Comparison of ENCODE assay signal across 12 cellular contexts in the genomic region with DNA sequence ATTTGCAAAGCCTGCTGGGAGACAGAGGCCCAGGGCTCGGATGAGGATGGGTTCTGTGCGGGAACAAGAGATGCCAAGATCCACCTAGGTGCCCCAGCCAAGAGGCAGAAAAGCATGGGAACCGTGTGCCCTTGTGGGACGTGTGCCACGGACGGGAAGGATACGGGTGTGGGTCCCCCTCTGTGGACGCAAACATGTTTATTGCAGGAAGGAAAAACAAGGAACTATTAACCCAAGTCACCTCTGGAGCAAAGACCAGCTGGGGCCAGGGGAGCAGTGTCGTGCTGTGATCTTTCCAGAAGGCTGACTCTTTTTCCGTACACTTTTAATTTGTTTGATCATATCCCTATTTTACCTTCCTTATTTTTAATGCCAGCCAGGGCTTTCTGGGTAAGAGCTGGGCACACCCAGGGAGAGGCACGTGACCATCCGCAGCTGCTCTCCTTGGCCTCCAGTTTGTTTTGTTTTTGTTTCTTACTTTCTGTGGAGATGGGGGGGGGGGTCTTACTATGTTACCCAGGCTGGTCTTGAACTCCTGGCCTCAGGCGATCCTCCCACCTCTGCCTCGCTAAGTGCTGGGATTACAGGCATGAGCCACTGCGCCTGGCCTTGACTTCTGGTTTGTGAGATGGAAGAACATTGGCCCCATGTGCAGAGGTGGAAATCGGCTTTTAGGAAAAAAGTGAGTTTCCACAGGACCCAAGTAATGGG. TPM values are rescaled to one million over a fixed set of nuclear protein-coding genes. Genes with fewer than 3 reads are reported as not detected.
DNase-seq lines count a peak whose midpoint lies in the region; ATAC-seq and TF ChIP-seq lines count a peak whose summit lies in the region.
"Had no signal": no experiment of that assay in that cellular context is flagged by ENCODE, and none has a peak within 500 bp of the region (broad histone marks: within the 10 kb centered on the region; RNA-seq: fewer than 3 reads in every experiment).

No MANE protein-coding gene starts in this region.

- no TSS peak for BruUV-seq in OCI-LY7 (replicated peaks; lab: Mats Ljungman, UMichigan)

- POLR2A ChIA-PET in OCI-LY7 (lab: Charles Lee), result no interaction called here

- H2AFZ ChIP-seq in osteoblast (ENCODE audit: low read length) (no peak overlapping the region), OCI-LY7 (ENCODE audit: low read length) (no peak overlapping the region)

- no peak overlapping the region for H3K27ac Mint-ChIP-seq in activated T-cell treated with anti-CD3 and anti-CD28 coated beads, Interleukin-2, amount 50 U/mL, for 24 hours
- H3K27ac Mint-ChIP-seq: activated naive CD8-positive, alpha-beta T cell treated with anti-CD3 and anti-CD28 coated beads for 36 hours had no signal

- CTCF ChIA-PET in OCI-LY7 (lab: Charles Lee; ENCODE audit: unreplicated experiment), result no interaction called here

- ATAC-seq in heart left ventricle (no peak), left ventricle myocardium superior (no peak), GM19324 (IDR thresholded peaks at IDR 0.05; ENCODE audit: low FRiP score, unreplicated experiment) (no peak)
- ATAC-seq: SK-N-SH treated with all-trans-retinoic acid at 6 μM for 48 hours had no signal

- no peak overlapping the region for H3K4me3 ChIP-seq in heart left ventricle
- H3K4me3 ChIP-seq in right atrium auricular region, result no peak overlapping the region
- H3K4me3 ChIP-seq in osteoblast (ENCODE audit: insufficient read depth, low read length), result no peak overlapping the region
- no peak overlapping the region for H3K4me3 ChIP-seq in OCI-LY7 (ENCODE audit: low read depth, low read length, poor library complexity, severe bottlenecking)

- H4K20me1 ChIP-seq in osteoblast (ENCODE audit: insufficient read depth, low read length) (no peaks in the 10 kb centered on the region), OCI-LY7 (ENCODE audit: insufficient read depth, low read length) (no peaks in the 10 kb centered on the region)

- no peaks in the 10 kb centered on the region for H3K27me3 Mint-ChIP-seq in activated T-cell treated with anti-CD3 and anti-CD28 coated beads, Interleukin-2, amount 50 U/mL, for 24 hours
- H3K27me3 Mint-ChIP-seq: activated naive CD8-positive, alpha-beta T cell treated with anti-CD3 and anti-CD28 coated beads for 36 hours had no signal

- peaks cover 4% of the 10 kb centered on the region for H3K4me1 Mint-ChIP-seq in activated T-cell treated with anti-CD3 and anti-CD28 coated beads, Interleukin-2, amount 50 U/mL, for 24 hours (ENCODE audit: low read depth)
- H3K4me1 Mint-ChIP-seq: activated naive CD8-positive, alpha-beta T cell treated with anti-CD3 and anti-CD28 coated beads for 36 hours had no signal

- peaks cover 0 to 41% (median 32%) of the 10 kb centered on the region in 12 donors for H3K4me1 ChIP-seq in heart left ventricle
- peaks cover 0 to 38% of the 10 kb centered on the region in 2 donors for H3K4me1 ChIP-seq in right atrium auricular region
- H3K4me1 ChIP-seq in osteoblast (ENCODE audit: insufficient read depth, low read length), result peaks cover 5% of the 10 kb centered on the region
- no peaks in the 10 kb centered on the region for H3K4me1 ChIP-seq in OCI-LY7 (ENCODE audit: insufficient read depth, low read length, poor library complexity, severe bottlenecking)

- H3K36me3 Mint-ChIP-seq in activated T-cell treated with anti-CD3 and anti-CD28 coated beads, Interleukin-2, amount 50 U/mL, for 24 hours (ENCODE audit: low read depth), result peaks cover 2% of the 10 kb centered on the region

- 54 to 70% (median 63%) methylated on average over 16 of the region's 16 CpGs for WGBS in heart left ventricle, 4 donors

- intact Hi-C loops in heart left ventricle (cut with DNase I) (no loop called here), left ventricle myocardium superior (cut with micrococcal nuclease) (no loop called here), OCI-LY7 (cut with micrococcal nuclease; ENCODE audit: unreplicated experiment) (no loop called here)

- H3K4me2 ChIP-seq in osteoblast (ENCODE audit: insufficient read depth, low read length) (no peak overlapping the region), OCI-LY7 (ENCODE audit: low read length) (no peak overlapping the region)

- H3K9me3 ChIP-seq in heart left ventricle (no peaks in the 10 kb centered on the region), right atrium auricular region (no peaks in the 10 kb centered on the region), osteoblast (ENCODE audit: low read depth, low read length) (no peaks in the 10 kb centered on the region), OCI-LY7 (ENCODE audit: low read length) (no peaks in the 10 kb centered on the region)

- H3K9me3 Mint-ChIP-seq in activated T-cell treated with anti-CD3 and anti-CD28 coated beads, Interleukin-2, amount 50 U/mL, for 24 hours, result no peaks in the 10 kb centered on the region
- H3K9me3 Mint-ChIP-seq: activated naive CD8-positive, alpha-beta T cell treated with anti-CD3 and anti-CD28 coated beads for 36 hours had no signal

- TF ChIP-seq POLR2A in heart left ventricle (IDR thresholded peaks at IDR 0.05), result no peak

- no peaks in the 10 kb centered on the region for H3K9me2 ChIP-seq in OCI-LY7 (ENCODE audit: insufficient read depth, low read length)

- peak overlapping the region in 9 of 12 donors; percentile 14 to 78 (median 57) for H3K27ac ChIP-seq in heart left ventricle
- peak overlapping the region; percentile 78 for H3K27ac ChIP-seq in right atrium auricular region
- no peak overlapping the region for H3K27ac ChIP-seq in osteoblast (ENCODE audit: low read depth, low read length)
- H3K27ac ChIP-seq in OCI-LY7 (ENCODE audit: low read depth, low read length, poor library complexity, severe bottlenecking), result no peak overlapping the region

- H3K79me2 ChIP-seq in osteoblast (ENCODE audit: insufficient read depth, low read length) (no peaks in the 10 kb centered on the region), OCI-LY7 (ENCODE audit: insufficient read depth, low read depth, low read length) (no peaks in the 10 kb centered on the region)

- DNase-seq in heart left ventricle (no peak), left ventricle myocardium superior (no peak), right atrium auricular region (ENCODE audit: low spot score) (no peak), osteoblast (ENCODE audit: insufficient read length, low spot score, missing footprints) (peak; percentile 76), OCI-LY7 (ENCODE audit: low spot score) (no peak), SW480 (ENCODE audit: low spot score) (no peak)
- DNase-seq in activated T-cell treated with anti-CD3 and anti-CD28 coated beads, Interleukin-2, amount 50 U/mL, for 24 hours, result no peak
- DNase-seq: activated CD4-positive, CD25-positive, alpha-beta regulatory T cell treated with anti-CD3 and anti-CD28 coated beads, Interleukin-2, amount 50 U/mL, for 72 hours; activated naive CD8-positive, alpha-beta T cell treated with anti-CD3 and anti-CD28 coated beads for 36 hours; NCI-H2171 treated with DMSO at 0.1 percent for 48 hours had no signal

- no peak overlapping the region for H3K4me3 Mint-ChIP-seq in activated T-cell treated with anti-CD3 and anti-CD28 coated beads, Interleukin-2, amount 50 U/mL, for 24 hours
- H3K4me3 Mint-ChIP-seq: activated naive CD8-positive, alpha-beta T cell treated with anti-CD3 and anti-CD28 coated beads for 36 hours had no signal

- H3K36me3 ChIP-seq in heart left ventricle (no peaks in the 10 kb centered on the region), right atrium auricular region (no peaks in the 10 kb centered on the region), osteoblast (ENCODE audit: insufficient read depth, low read length) (no peaks in the 10 kb centered on the region), OCI-LY7 (ENCODE audit: insufficient read depth, low read length) (no peaks in the 10 kb centered on the region)

- TF ChIP-seq CTCF in heart left ventricle (IDR thresholded peaks at IDR 0.05), result no peak
- no peak for TF ChIP-seq CTCF in right atrium auricular region (IDR thresholded peaks at IDR 0.05)
- TF ChIP-seq CTCF in osteoblast (IDR thresholded peaks at IDR 0.05; ENCODE audit: extremely low read depth, low read depth, low read length), result no peak
- no peak for TF ChIP-seq CTCF in OCI-LY7 (conservative IDR thresholded peaks at IDR 0.05; ENCODE audit: low read length)

- H3K27me3 ChIP-seq in heart left ventricle, result no peaks in the 10 kb centered on the region
- H3K27me3 ChIP-seq in right atrium auricular region, result no peaks in the 10 kb centered on the region
- H3K27me3 ChIP-seq in osteoblast (ENCODE audit: insufficient read depth, low read length), result no peaks in the 10 kb centered on the region

RNA-seq across cellular contexts. Expression of a gene that starts 20.7 kb away (rescaled TPM):
- total RNA-seq in heart left ventricle (10 to 100 TPM in 8 of 9 donors, 1 to 10 TPM in 1; 6.9 to 21.7 (median 15.2) TPM), left ventricle myocardium superior (12.0 TPM), right atrium auricular region (10 to 100 TPM; 14.9 to 22.6 TPM), osteoblast (9.4 and 10.9 TPM in 2 replicates), OCI-LY7 (2022) (99.0 and 112 TPM in 2 replicates)
- polyA plus RNA-seq in heart left ventricle, result 1 to 10 TPM; 8.3 to 8.8 TPM
- total RNA-seq in OCI-LY7 (2014; rRNA removed; shearing (Covaris generic)), result 24.4 and 42.9 TPM in 2 replicates

Comparison
In these comparisons a context has a peak if more than half of its experiments do, and no peak if none do; other contexts are left out.
1. H3K27ac ChIP-seq: peak in heart left ventricle (9 of 12) and right atrium auricular region (2 of 2); none in osteoblast (single experiment) and OCI-LY7 (single experiment).